9 cellular contexts compared by ENCODE assay signal in the genomic region with DNA sequence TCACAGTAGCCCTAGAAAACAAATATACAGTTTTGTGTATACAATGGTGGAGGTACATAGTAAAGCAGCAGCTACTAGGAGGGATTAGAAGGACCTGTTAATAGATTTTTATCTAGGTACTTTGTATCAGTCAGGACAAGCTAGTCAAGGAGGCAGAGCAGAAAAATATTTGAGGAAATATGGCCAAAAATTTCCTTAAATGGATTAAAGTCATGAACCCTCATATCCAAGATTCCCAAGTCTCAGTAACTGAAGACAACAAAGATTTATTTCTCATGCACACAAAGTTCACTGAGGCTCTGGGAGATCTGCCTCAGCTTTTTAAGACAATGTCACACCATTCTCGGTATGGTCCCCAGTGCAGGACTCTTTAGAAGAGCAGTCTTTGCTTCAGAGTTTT. TPM values are rescaled to one million over a fixed set of nuclear protein-coding genes. Genes with fewer than 3 reads are reported as not detected.
"Had no signal": no experiment of that assay in that cellular context is flagged by ENCODE, and none has a peak within 500 bp of the region (broad histone marks: within the 10 kb centered on the region; RNA-seq: fewer than 3 reads in every experiment).

No MANE protein-coding gene starts in this region.

- H3K9me3 ChIP-seq: HAP-1 had no signal

- H2AFZ ChIP-seq: GM23248, GM23338 had no signal

- H3K27ac ChIP-seq: GM23248 had no signal

- H3K4me2 ChIP-seq: GM23338 had no signal

- H3K36me3 ChIP-seq: HAP-1 had no signal

- H3K9ac ChIP-seq: GM23248 had no signal

- DNase-seq: GM23248, GOT3, H7, H9, HCEC 1CT, HFFc6 had no signal

- ATAC-seq: GM23338, HCT116 had no signal

- H3K4me3 ChIP-seq: GM23248, GM23338, HAP-1 had no signal

RNA-seq across cellular contexts. Expression of a gene that starts 28.1 kb away (rescaled TPM):
- polyA plus RNA-seq: GM23248, GM23338 had no signal
